In the genomic region with DNA sequence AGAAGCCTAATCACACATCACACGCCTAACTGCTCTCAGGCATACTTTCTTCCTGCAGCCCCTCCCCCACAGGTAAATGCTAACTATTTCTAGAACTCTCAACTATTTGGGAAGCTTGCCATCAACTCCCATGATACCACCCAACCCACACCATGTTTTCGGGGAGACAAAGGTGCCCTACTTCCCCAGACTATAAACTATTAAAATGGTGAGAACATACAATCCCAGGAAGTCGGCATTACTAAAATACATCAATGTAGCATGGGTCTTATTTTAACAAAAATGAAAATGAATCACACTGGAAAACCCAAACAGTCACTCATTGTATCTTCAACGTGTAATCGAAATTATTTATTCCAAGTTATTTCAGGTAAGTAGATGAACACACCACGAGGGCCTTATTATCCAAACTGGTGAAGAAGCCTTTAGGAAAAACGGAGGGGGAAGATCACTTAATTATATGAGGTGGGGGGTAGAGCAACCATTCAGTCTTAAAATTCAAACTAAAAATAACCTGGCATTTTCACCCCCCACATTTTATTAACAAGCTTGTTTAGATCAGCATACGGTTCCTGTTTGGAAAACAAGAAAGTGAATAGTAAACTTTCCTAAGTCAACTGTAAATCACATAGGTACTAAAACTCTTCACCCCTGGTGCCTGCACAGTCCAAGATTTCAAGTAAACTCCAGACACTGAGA, we compare ENCODE assay signal across 8 cellular contexts. TPM values are rescaled to one million over a fixed set of nuclear protein-coding genes. Genes with fewer than 3 reads are reported as not detected.
DNase-seq lines count a peak whose midpoint lies in the region.

No MANE protein-coding gene starts in this region.

- peak overlapping the region; percentile 91 for H3K4me3 ChIP-seq in iPS-11a (ENCODE audit: low read depth, low read length)
- peak overlapping the region; percentile 91 for H3K4me3 ChIP-seq in skeletal muscle cell (ENCODE audit: low read depth, low read length)

- H3K9me3 Mint-ChIP-seq in activated naive CD4-positive, alpha-beta T cell treated with anti-CD3 and anti-CD28 coated beads, Interleukin-2, amount 50 U/mL, for 24 hours = no peaks in the 10 kb centered on the region

- peak overlapping the region; percentile 100 for H3K27ac Mint-ChIP-seq in activated naive CD4-positive, alpha-beta T cell treated with anti-CD3 and anti-CD28 coated beads, Interleukin-2, amount 50 U/mL, for 24 hours

- H3K4me3 Mint-ChIP-seq in activated naive CD4-positive, alpha-beta T cell treated with anti-CD3 and anti-CD28 coated beads, Interleukin-2, amount 50 U/mL, for 24 hours = peak overlapping the region; percentile 99

- H3K36me3 Mint-ChIP-seq in activated naive CD4-positive, alpha-beta T cell treated with anti-CD3 and anti-CD28 coated beads, Interleukin-2, amount 50 U/mL, for 24 hours = peaks cover 12% of the 10 kb centered on the region

- H3K4me1 Mint-ChIP-seq in activated naive CD4-positive, alpha-beta T cell treated with anti-CD3 and anti-CD28 coated beads, Interleukin-2, amount 50 U/mL, for 24 hours = peaks cover 65% of the 10 kb centered on the region

- DNase-seq in DMS153 treated with DMSO at 0.1 percent for 48 hours (lab: John Stamatoyannopoulos, UW; ENCODE audit: unreplicated experiment) (peak; percentile 52), DMS153 (lab: John Stamatoyannopoulos, UW) (no peak), NCI-H1048 (lab: John Stamatoyannopoulos, UW) (peak; percentile 18), skeletal muscle cell (ENCODE audit: low read depth) (no peak), cerebellum (ENCODE audit: low spot score) (no peak), AG20443 (ENCODE audit: low spot score) (no peak)

- H3K27me3 Mint-ChIP-seq in activated naive CD4-positive, alpha-beta T cell treated with anti-CD3 and anti-CD28 coated beads, Interleukin-2, amount 50 U/mL, for 24 hours = no peaks in the 10 kb centered on the region

RNA-seq across cellular contexts. Expression of a gene that starts 1.9 kb away (rescaled TPM):
- total RNA-seq in cerebellum = 187 TPM

Comparison
In these comparisons a context has a peak if more than half of its experiments do, and no peak if none do; other contexts are left out.
1. DNase-seq: peak in DMS153 treated with DMSO at 0.1 percent for 48 hours (single experiment) and NCI-H1048 (single experiment); none in DMS153 (single experiment), skeletal muscle cell (single experiment), cerebellum (single experiment) and AG20443 (single experiment).